Comparison of ENCODE assay signal across 11 cellular contexts in genomic region chr10:68981074-68981473, GRCh38. TPM values are rescaled to one million over a fixed set of nuclear protein-coding genes. Genes with fewer than 3 reads are reported as not detected.
DNase-seq lines count a peak whose midpoint lies in the region; ATAC-seq and TF ChIP-seq lines count a peak whose summit lies in the region.
"Had no signal": no experiment of that assay in that cellular context is flagged by ENCODE, and none has a peak within 500 bp of the region (broad histone marks: within the 10 kb centered on the region; RNA-seq: fewer than 3 reads in every experiment).

No MANE protein-coding gene starts in this region.

- H3K27me3 ChIP-seq in AG04450 (ENCODE audit: control insufficient read depth, insufficient read depth, low read length): no peaks in the 10 kb centered on the region
- H3K27me3 ChIP-seq in Panc1 (ENCODE audit: control insufficient read depth, insufficient read depth, low read length): no peaks in the 10 kb centered on the region

- H3K4me3 ChIP-seq in AG04450 (ENCODE audit: low read depth, low read length) (no peak overlapping the region), Panc1 (ENCODE audit: low read depth in 2 of 2, low read length in 2 of 2) (no peak overlapping the region), fibroblast of mammary gland (ENCODE audit: control insufficient read depth, low read depth, low read length) (no peak overlapping the region)

- in situ Hi-C loops in Panc1 (cut with HindIII; ENCODE audit: low pct_unique_long_range_greater_than_20kb, low sequenced_read_pairs): no loop called here

- H3K36me3 ChIP-seq in Panc1 (ENCODE audit: control insufficient read depth, insufficient read depth, low read length): peaks cover 80% of the 10 kb centered on the region

- H3K27ac ChIP-seq in AG04450 (ENCODE audit: low read depth, low read length) (no peak overlapping the region), Panc1 (ENCODE audit: low read length) (no peak overlapping the region)

- intact Hi-C loops in Panc1 (cut with micrococcal nuclease; ENCODE audit: unreplicated experiment): no loop called here

- no peaks in the 10 kb centered on the region for H3K4me1 ChIP-seq in Panc1 (ENCODE audit: control insufficient read depth, insufficient read depth, low read length)

- H3K9me3 ChIP-seq in AG04450 (ENCODE audit: control insufficient read depth, insufficient read depth, low read length) (no peaks in the 10 kb centered on the region), Panc1 (ENCODE audit: control insufficient read depth, insufficient read depth, low read depth, low read length) (no peaks in the 10 kb centered on the region)

- TF ChIP-seq CTCF in AG04450 (IDR thresholded peaks at IDR 0.05; ENCODE audit: low read depth, low read length) (peak; percentile 44), GM10248 (IDR thresholded peaks at IDR 0.05; ENCODE audit: control extremely low read depth, extremely low read depth, low read depth, missing control alignments) (peak; percentile 13), Panc1 (IDR thresholded peaks at IDR 0.05) (peak; percentile 32; the same call in 1 of the 2 replicates), fibroblast of mammary gland (conservative IDR thresholded peaks at IDR 0.05; ENCODE audit: control insufficient read depth, insufficient read depth, low read depth, low read length) (peak; percentile 35)

- POLR2A ChIA-PET in AG04450 (lab: Yijun Ruan, JAX) (interaction anchor here (0.7 kb wide), 1 partner anchor 13 kb away, joined by 3 read pairs; no protein-coding TSS in a partner anchor), GM10248 (lab: Yijun Ruan, JAX) (no interaction called here), Panc1 (lab: Charles Lee) (interaction anchor here (0.6 to 0.7 kb wide), 2 partner anchors 131 to 573 kb away, joined by 4 read pairs; no protein-coding TSS in a partner anchor)

- CTCF ChIA-PET in AG04450 (lab: Charles Lee): interaction anchor here (0.8 to 1.4 kb wide), 4 partner anchors 10 to 113 kb away, joined by 3 to 5 read pairs (median 4); partner anchors contain the start of gene DDX21
- CTCF ChIA-PET in GM10248 (lab: Yijun Ruan, JAX): interaction anchor here (0.9 to 8.3 kb wide), 8 partner anchors 11 to 412 kb away, joined by 3 to 41 read pairs (median 3); no protein-coding TSS in a partner anchor
- CTCF ChIA-PET in Panc1 (lab: Charles Lee): interaction anchor here (0.7 kb wide), 1 partner anchor 144 kb away, joined by 4 read pairs; no protein-coding TSS in a partner anchor

- no TSS peak for BruUV-seq in Panc1 (replicated peaks; lab: Mats Ljungman, UMichigan)

- DNase-seq in AG04450 (ENCODE audit: low read depth, low spot score) (no peak), GM10248 (ENCODE audit: extremely low spot score) (no peak), Panc1 (ENCODE audit: low read depth, low spot score) (no peak), fibroblast of mammary gland (ENCODE audit: low read depth) (peak; percentile 25), GDM1 (lab: John Stamatoyannopoulos, UW) (no peak), midbrain (lab: John Stamatoyannopoulos, UW) (no peak), T1000 (lab: John Stamatoyannopoulos, UW) (no peak)
- DNase-seq: head of caudate nucleus, small intestine, T-helper 1 cell had no signal

- ATAC-seq in Panc1 (peak; percentile 69), GM21786 (IDR thresholded peaks at IDR 0.05; ENCODE audit: unreplicated experiment) (no peak)

RNA-seq across cellular contexts. Expression of gene KIFBP, which starts 7.5 kb away (rescaled TPM):
- 38.5 and 53.9 TPM in 2 replicates for polyA plus RNA-seq in AG04450 (2011; rRNA removed)
- 17.1 and 27.6 TPM in 2 replicates for polyA minus RNA-seq in AG04450 (2011; rRNA and poly(A)+ RNA removed)
- total RNA-seq in Panc1 (2021; ENCODE audit: unreplicated experiment): 45.9 TPM
- polyA plus RNA-seq in Panc1 (2012; ENCODE audit: insufficient read length): 35.1 TPM

RNA-seq across cellular contexts. Expression of gene DDX21, which starts 25.1 kb away (rescaled TPM):
- 46.5 and 62.3 TPM in 2 replicates for polyA plus RNA-seq in AG04450 (2011; rRNA removed)
- 29.4 and 44.6 TPM in 2 replicates for polyA minus RNA-seq in AG04450 (2011; rRNA and poly(A)+ RNA removed)
- total RNA-seq in Panc1 (2021; ENCODE audit: unreplicated experiment): 172 TPM
- 71.7 TPM for polyA plus RNA-seq in Panc1 (2012; ENCODE audit: insufficient read length)
